ENCODE assay signal across 8 cellular contexts in the genomic region with DNA sequence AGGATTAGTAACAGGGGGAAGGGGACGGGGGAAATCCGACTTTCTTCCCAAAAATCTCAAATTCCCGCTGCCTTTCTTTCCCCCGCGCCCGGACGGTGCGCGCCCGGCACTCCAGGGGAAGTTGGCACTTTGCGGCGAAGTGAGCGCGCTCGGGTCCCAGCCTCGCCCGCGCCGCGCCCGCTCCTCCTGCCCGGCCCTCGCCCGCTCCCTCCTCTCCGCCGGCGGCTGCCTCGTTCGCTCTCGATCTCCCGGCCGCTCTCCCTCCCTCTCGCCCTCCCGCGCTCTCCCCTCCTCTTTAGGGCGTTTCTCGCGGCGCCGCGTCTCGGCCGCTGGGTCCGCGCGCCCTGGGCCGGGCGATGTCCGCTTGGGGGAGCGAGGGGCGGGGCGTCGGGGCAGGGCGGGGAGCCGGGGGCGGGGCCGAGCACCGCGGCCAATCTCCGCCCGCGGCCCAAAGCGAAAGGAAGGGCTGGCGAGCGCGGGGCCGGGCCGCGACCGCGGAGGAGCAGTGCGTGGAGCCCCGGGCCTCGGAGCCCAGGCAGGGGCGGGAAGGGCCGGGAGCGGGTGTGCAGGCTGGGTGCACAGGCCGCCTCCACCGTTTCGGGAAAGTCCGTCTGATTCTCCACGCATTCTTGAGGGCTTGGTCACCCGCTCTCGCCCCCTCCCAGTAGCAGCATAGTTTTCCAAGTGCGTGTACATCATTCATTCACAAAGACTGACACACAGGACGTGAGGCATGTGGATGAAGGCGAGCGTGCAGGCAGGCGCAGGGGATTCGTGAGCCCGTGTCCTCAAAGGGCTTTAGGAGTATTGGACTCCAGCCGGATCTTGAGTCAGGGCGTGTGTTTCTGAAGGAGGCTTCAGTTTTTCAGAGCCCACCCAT.
A peak's percentile ranks its signal among the peaks of the same experiment; 100 is the strongest.
DNase-seq lines count a peak whose midpoint lies in the region; FAIRE-seq and TF ChIP-seq lines count a peak whose summit lies in the region.

No MANE protein-coding gene starts in this region.

- TF ChIP-seq POLR2A in H54 (IDR thresholded peaks at IDR 0.05; ENCODE audit: low read depth, low read length): peak; percentile 77

- peak; percentile 67 for FAIRE-seq in H54 (lab: Jason Lieb, UNC)

- DNase-seq in G401 (ENCODE audit: low spot score) (peak; percentile 49), H54 (ENCODE audit: insufficient read length, low spot score) (peak; percentile 57), LoVo (ENCODE audit: low spot score) (peak; percentile 88), SK-N-DZ (ENCODE audit: low spot score) (peak; percentile 35), glomerular endothelial cell (ENCODE audit: extremely low read depth, low read depth, low spot score) (peak; percentile 79), nucleus accumbens (lab: John Stamatoyannopoulos, UW) (peak in 54 of 56 donors; percentile 35 to 95 (median 84)), superior temporal gyrus (ENCODE audit: extremely low spot score) (peak; percentile 89)
- DNase-seq in activated naive CD4-positive, alpha-beta T cell treated with anti-CD3 and anti-CD28 coated beads, Interleukin-2, amount 50 U/mL, for 16 hours: peak; percentile 82

- in situ Hi-C loops in G401 (cut with HindIII; ENCODE audit: low sequenced_read_pairs): no loop called here

Comparison
In these comparisons a context has a peak if more than half of its experiments do, and no peak if none do; other contexts are left out.
1. Peak in every context shown above with its lines: DNase-seq.
2. DNase-seq: peak in every context shown above with its lines; median percentile 89 in superior temporal gyrus; 88 in LoVo; 84 in nucleus accumbens; 82 in activated naive CD4-positive, alpha-beta T cell treated with anti-CD3 and anti-CD28 coated beads, Interleukin-2, amount 50 U/mL, for 16 hours; 79 in glomerular endothelial cell; 57 in H54; 49 in G401; 35 in SK-N-DZ.